Comparison of ENCODE assay signal across 13 cellular contexts in the genomic region with DNA sequence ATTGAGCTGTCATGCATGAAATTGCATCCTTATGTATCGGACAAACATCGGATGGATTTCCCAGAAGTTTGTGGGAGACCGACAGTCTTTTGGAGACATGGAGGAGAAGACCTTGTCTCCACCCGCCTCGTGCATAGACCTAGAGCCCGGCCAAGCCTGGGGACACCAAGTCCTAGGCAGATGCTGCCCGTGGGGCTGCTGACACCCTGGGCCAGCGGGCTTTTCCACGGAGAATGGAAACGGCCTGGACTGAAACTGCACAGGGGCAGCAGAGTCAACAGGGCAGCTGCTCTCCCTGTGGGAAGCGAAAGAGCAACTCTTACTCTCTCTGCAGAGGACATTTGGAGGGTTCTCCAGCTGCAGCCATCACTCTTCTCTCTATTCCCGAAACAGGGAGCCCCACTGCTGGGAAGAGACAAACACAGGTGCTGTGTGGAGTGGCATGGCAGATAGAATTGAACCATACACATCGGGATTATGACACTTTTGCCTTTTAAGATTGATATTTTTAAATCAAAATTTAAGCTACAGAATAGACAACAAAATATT.
A peak's percentile ranks its signal among the peaks of the same experiment; 100 is the strongest.
DNase-seq lines count a peak whose midpoint lies in the region; ATAC-seq and TF ChIP-seq lines count a peak whose summit lies in the region.
"Had no signal": no experiment of that assay in that cellular context is flagged by ENCODE, and none has a peak within 500 bp of the region (broad histone marks: within the 10 kb centered on the region; RNA-seq: fewer than 3 reads in every experiment).

No MANE protein-coding gene starts in this region.

- WGBS in mammary epithelial cell (ENCODE audit: low coverage, missing lambda C conversion rate), result 52% methylated on average over 12 of the region's 13 CpGs
- 39% methylated on average over 13 of the region's 13 CpGs for WGBS in SK-N-SH (ENCODE audit: low lambda C conversion rate)
- WGBS in right cardiac atrium, result 74% methylated on average over 13 of the region's 13 CpGs

- H4K20me1 ChIP-seq in mammary epithelial cell (ENCODE audit: insufficient read depth, low read length), result no peaks in the 10 kb centered on the region
- no peaks in the 10 kb centered on the region for H4K20me1 ChIP-seq in SK-N-SH (ENCODE audit: insufficient read depth)

- no peaks in the 10 kb centered on the region for H3K36me3 ChIP-seq in mammary epithelial cell (ENCODE audit: insufficient read depth, low read length)
- no peaks in the 10 kb centered on the region for H3K36me3 ChIP-seq in SK-N-SH (replicated peaks in 1 of 2; ENCODE audit: control insufficient read depth in 1 of 2, insufficient read depth in 2 of 2, low read length in 1 of 2)
- H3K36me3 ChIP-seq in vagina, result no peaks in the 10 kb centered on the region
- H3K36me3 ChIP-seq: adrenal gland had no signal

- H3K9me3 ChIP-seq in mammary epithelial cell (replicated peaks; ENCODE audit: insufficient read depth, low read length) (peaks cover 9% of the 10 kb centered on the region), SK-N-SH (no peaks in the 10 kb centered on the region), right cardiac atrium (ENCODE audit: control insufficient read depth, low read length) (no peaks in the 10 kb centered on the region), vagina (no peaks in the 10 kb centered on the region)
- H3K9me3 ChIP-seq: adrenal gland had no signal

- H2AFZ ChIP-seq in mammary epithelial cell (ENCODE audit: low read depth, low read length), result no peak overlapping the region
- no peak overlapping the region for H2AFZ ChIP-seq in SK-N-SH (ENCODE audit: low read depth)

- no peaks in the 10 kb centered on the region for H3K79me2 ChIP-seq in mammary epithelial cell (ENCODE audit: insufficient read depth, low read length)
- H3K79me2 ChIP-seq in SK-N-SH (ENCODE audit: insufficient read depth), result no peaks in the 10 kb centered on the region
- H3K79me2 ChIP-seq: parathyroid adenoma had no signal

- DNase-seq in MCF 10A (ENCODE audit: unreplicated experiment), result no peak
- no peak for DNase-seq in mammary epithelial cell
- no peak for DNase-seq in SK-N-SH
- no peak for DNase-seq in right cardiac atrium
- no peak for DNase-seq in vagina (ENCODE audit: extremely low spot score in 2 of 2)
- DNase-seq in GM10266 (ENCODE audit: extremely low spot score), result no peak
- no peak for DNase-seq in NCI-H2081 treated with DMSO at 0.1 percent for 48 hours (lab: John Stamatoyannopoulos, UW)
- DNase-seq: activated CD8-positive, alpha-beta memory T cell treated with anti-CD3 and anti-CD28 coated beads, Interleukin-2, amount 10 ng/mL, durations not matched to agents 7 days and 5 days; adrenal gland; glutamatergic neuron had no signal

- BruUV-seq in MCF 10A (replicated peaks; lab: Mats Ljungman, UMichigan), result no TSS peak
- no TSS peak for BruUV-seq in mammary epithelial cell (replicated peaks; lab: Mats Ljungman, UMichigan)

- intact Hi-C loops in MCF 10A (cut with micrococcal nuclease), result no loop called here
- intact Hi-C loops in mammary epithelial cell (cut with micrococcal nuclease), result no loop called here
- intact Hi-C loops in right cardiac atrium (cut with DNase I), result no loop called here
- intact Hi-C loops in vagina (cut with DNase I), result no loop called here

- no peak for TF ChIP-seq EP300 in SK-N-SH (IDR thresholded peaks at IDR 0.05; ENCODE audit: borderline replicate concordance in 1 of 2, low read depth in 1 of 2, low read length in 1 of 2)

- dilution Hi-C loops in mammary epithelial cell (cut with HindIII; ENCODE audit: low sequenced_read_pairs), result no loop called here

- peak overlapping the region; percentile 62 for H3K4me3 Mint-ChIP-seq in MCF 10A (ENCODE audit: unreplicated experiment)
- H3K4me3 Mint-ChIP-seq: activated CD8-positive, alpha-beta memory T cell treated with anti-CD3 and anti-CD28 coated beads, Interleukin-2, amount 10 ng/mL, durations not matched to agents 7 days and 5 days had no signal

- CTCF ChIA-PET in MCF 10A (lab: Yijun Ruan, JAX) (interaction anchor here (0.6 to 1.7 kb wide), 2 partner anchors 482 to 1378 kb away, joined by 4 read pairs; no protein-coding TSS in a partner anchor), mammary epithelial cell (lab: Charles Lee; ENCODE audit: low non-redundant PET) (no interaction called here), SK-N-SH (lab: Yijun Ruan, JAX) (interaction anchor here (1.2 to 2.1 kb wide), 3 partner anchors 9 to 15 kb away, joined by 3 to 5 read pairs (median 3); no protein-coding TSS in a partner anchor)

- H3K4me2 ChIP-seq in mammary epithelial cell (ENCODE audit: insufficient read depth, low read depth, low read length), result no peak overlapping the region
- peak overlapping the region; percentile 42 for H3K4me2 ChIP-seq in SK-N-SH

- H3K27ac ChIP-seq in mammary epithelial cell (ENCODE audit: insufficient read depth, low read depth, low read length), result no peak overlapping the region
- H3K27ac ChIP-seq in SK-N-SH (ENCODE audit: low read depth in 2 of 2, low read length in 1 of 2), result no peak overlapping the region
- no peak overlapping the region for H3K27ac ChIP-seq in right cardiac atrium (ENCODE audit: low read length)
- peak overlapping the region; percentile 3 for H3K27ac ChIP-seq in vagina
- H3K27ac ChIP-seq: adrenal gland, parathyroid adenoma had no signal

- H3K27me3 Mint-ChIP-seq in MCF 10A (ENCODE audit: insufficient read depth, unreplicated experiment), result no peaks in the 10 kb centered on the region
- H3K27me3 Mint-ChIP-seq: activated CD8-positive, alpha-beta memory T cell treated with anti-CD3 and anti-CD28 coated beads, Interleukin-2, amount 10 ng/mL, durations not matched to agents 7 days and 5 days had no signal

- H3K4me3 ChIP-seq in mammary epithelial cell (replicated peaks in 1 of 3; ENCODE audit: insufficient read depth in 1 of 3, low read depth in 2 of 3, low read length in 3 of 3) (no peak overlapping the region), SK-N-SH (ENCODE audit: low read depth in 2 of 2, low read length in 1 of 2) (peak overlapping the region in 1 of 2 experiments; percentile 46; a peak in 1 of 4 replicates), right cardiac atrium (ENCODE audit: low read length) (peak overlapping the region; percentile 32), vagina (peak overlapping the region; percentile 28 to 35)
- H3K4me3 ChIP-seq: lung had no signal

- TF ChIP-seq POLR2A in vagina (IDR thresholded peaks at IDR 0.05), result no peak

- TF ChIP-seq CTCF in MCF 10A (IDR thresholded peaks at IDR 0.05; ENCODE audit: unreplicated experiment) (no peak), mammary epithelial cell (conservative IDR thresholded peaks at IDR 0.05 in 1 of 2, IDR thresholded peaks at IDR 0.05 in 1 of 2; ENCODE audit: extremely low read depth in 1 of 2, insufficient read depth in 1 of 2, low read depth in 1 of 2, low read length in 2 of 2) (no peak), SK-N-SH (IDR thresholded peaks at IDR 0.05) (no peak), vagina (IDR thresholded peaks at IDR 0.05) (no peak), GM10266 (IDR thresholded peaks at IDR 0.05; ENCODE audit: control insufficient read depth, insufficient read depth, low read depth, missing control alignments) (no peak)

- in situ Hi-C loops in mammary epithelial cell (cut with MboI; ENCODE audit: low sequenced_read_pairs in 2 of 2), result no loop called here

- no peak overlapping the region for H3K27ac Mint-ChIP-seq in MCF 10A (ENCODE audit: low read depth, unreplicated experiment)
- H3K27ac Mint-ChIP-seq: activated CD8-positive, alpha-beta memory T cell treated with anti-CD3 and anti-CD28 coated beads, Interleukin-2, amount 10 ng/mL, durations not matched to agents 7 days and 5 days had no signal

- H3K36me3 Mint-ChIP-seq in MCF 10A (ENCODE audit: insufficient read depth, unreplicated experiment), result no peaks in the 10 kb centered on the region
- H3K36me3 Mint-ChIP-seq: activated CD8-positive, alpha-beta memory T cell treated with anti-CD3 and anti-CD28 coated beads, Interleukin-2, amount 10 ng/mL, durations not matched to agents 7 days and 5 days had no signal

- H3K9me3 Mint-ChIP-seq in MCF 10A (ENCODE audit: unreplicated experiment), result no peaks in the 10 kb centered on the region

- no peak for TF ChIP-seq RAD21 in SK-N-SH (IDR thresholded peaks at IDR 0.05; ENCODE audit: low read length)

- H3F3A ChIP-seq in SK-N-SH (replicated peaks; ENCODE audit: insufficient read depth), result no peaks in the 10 kb centered on the region

- ATAC-seq in right cardiac atrium, result peak; percentile 14 to 51
- no peak for ATAC-seq in HG03457 (IDR thresholded peaks at IDR 0.05; ENCODE audit: unreplicated experiment)

- no peaks in the 10 kb centered on the region for H3K9me2 ChIP-seq in SK-N-SH

- no peaks in the 10 kb centered on the region for H3K27me3 ChIP-seq in mammary epithelial cell (ENCODE audit: insufficient read depth, low read length)
- H3K27me3 ChIP-seq in SK-N-SH (ENCODE audit: insufficient read depth), result no peaks in the 10 kb centered on the region
- H3K27me3 ChIP-seq in right cardiac atrium (ENCODE audit: control insufficient read depth, insufficient read depth), result no peaks in the 10 kb centered on the region
- H3K27me3 ChIP-seq in vagina, result no peaks in the 10 kb centered on the region
- H3K27me3 ChIP-seq: adrenal gland had no signal

- POLR2A ChIA-PET in MCF 10A (lab: Yijun Ruan, JAX) (no interaction called here), SK-N-SH (lab: Yijun Ruan, JAX) (no interaction called here)

- H3K4me1 Mint-ChIP-seq in MCF 10A (ENCODE audit: insufficient read depth, unreplicated experiment), result peaks cover 5% of the 10 kb centered on the region

- H3K9ac ChIP-seq in mammary epithelial cell (ENCODE audit: insufficient read depth, low read length) (no peak overlapping the region), SK-N-SH (no peak overlapping the region)
- H3K9ac ChIP-seq: parathyroid adenoma had no signal

- H3K4me1 ChIP-seq in mammary epithelial cell (ENCODE audit: insufficient read depth, low read length) (no peaks in the 10 kb centered on the region), SK-N-SH (ENCODE audit: control insufficient read depth in 1 of 2, insufficient read depth in 2 of 2, low read depth in 1 of 2, low read length in 1 of 2) (no peaks in the 10 kb centered on the region; a peak in 1 of 4 replicates), right cardiac atrium (ENCODE audit: control insufficient read depth, insufficient read depth, low read length) (no peaks in the 10 kb centered on the region), vagina (peaks cover 14% of the 10 kb centered on the region)
- H3K4me1 ChIP-seq: adrenal gland, parathyroid adenoma had no signal

TF ChIP-seq in SK-N-SH, 30 proteins besides CTCF, POLR2A, EP300 and RAD21 (continues in another document):
- no peak for TF ChIP-seq NFIC (IDR thresholded peaks at IDR 0.05; ENCODE audit: borderline replicate concordance)
- TF ChIP-seq TCF12 (IDR thresholded peaks at IDR 0.05), result no peak
- TF ChIP-seq FOXM1 (IDR thresholded peaks at IDR 0.05; ENCODE audit: low read depth), result no peak
- TF ChIP-seq YY1 (IDR thresholded peaks at IDR 0.05; ENCODE audit: low read depth), result no peak
- no peak for TF ChIP-seq POLR2AphosphoS5 (IDR thresholded peaks at IDR 0.05; ENCODE audit: low read depth, low read length)

Comparison
In these comparisons a context has a peak if more than half of its experiments do, and no peak if none do; other contexts are left out.
1. H3K4me3 ChIP-seq: peak in right cardiac atrium (single experiment) and vagina (2 of 2); none in mammary epithelial cell (0 of 3).